ENCODE assay signal across 7 cellular contexts in genomic region chr19:45451850-45452387, GRCh38. TPM values are rescaled to one million over a fixed set of nuclear protein-coding genes. Genes with fewer than 3 reads are reported as not detected.
DNase-seq lines count a peak whose midpoint lies in the region; ATAC-seq and TF ChIP-seq lines count a peak whose summit lies in the region.
"Had no signal": no experiment of that assay in that cellular context is flagged by ENCODE, and none has a peak within 500 bp of the region (broad histone marks: within the 10 kb centered on the region; RNA-seq: fewer than 3 reads in every experiment).

No MANE protein-coding gene starts in this region.

- H3K9me3 Mint-ChIP-seq in activated naive CD4-positive, alpha-beta T cell treated with anti-CD3 and anti-CD28 coated beads, Interleukin-2, amount 50 U/mL, for 24 hours: no peaks in the 10 kb centered on the region
- H3K9me3 Mint-ChIP-seq in type B pancreatic cell: no peaks in the 10 kb centered on the region

- peaks cover 1% of the 10 kb centered on the region for H3K36me3 Mint-ChIP-seq in activated naive CD4-positive, alpha-beta T cell treated with anti-CD3 and anti-CD28 coated beads, Interleukin-2, amount 50 U/mL, for 24 hours
- no peaks in the 10 kb centered on the region for H3K36me3 Mint-ChIP-seq in type B pancreatic cell

- peak overlapping the region; percentile 68 for H3K27ac Mint-ChIP-seq in activated naive CD4-positive, alpha-beta T cell treated with anti-CD3 and anti-CD28 coated beads, Interleukin-2, amount 50 U/mL, for 24 hours
- peak overlapping the region; percentile 98 for H3K27ac Mint-ChIP-seq in type B pancreatic cell

- TF ChIP-seq CTCF in foreskin keratinocyte (conservative IDR thresholded peaks at IDR 0.05) (no peak), type B pancreatic cell (conservative IDR thresholded peaks at IDR 0.05) (no peak)

- no peaks in the 10 kb centered on the region for H3K27me3 Mint-ChIP-seq in activated naive CD4-positive, alpha-beta T cell treated with anti-CD3 and anti-CD28 coated beads, Interleukin-2, amount 50 U/mL, for 24 hours
- peaks cover 4% of the 10 kb centered on the region for H3K27me3 Mint-ChIP-seq in type B pancreatic cell

- no peak for DNase-seq in activated naive CD4-positive, alpha-beta T cell (lab: John Stamatoyannopoulos, UW)
- DNase-seq in foreskin keratinocyte: no peak
- no peak for DNase-seq in type B pancreatic cell (ENCODE audit: extremely low spot score, unreplicated experiment)
- DNase-seq in T-helper 9 cell: no peak
- DNase-seq: NCI-H2171 treated with DMSO at 0.1 percent for 48 hours had no signal

- H3K4me1 ChIP-seq in foreskin keratinocyte: peaks cover 37% of the 10 kb centered on the region

- peak overlapping the region; percentile 87 for H3K4me3 Mint-ChIP-seq in activated naive CD4-positive, alpha-beta T cell treated with anti-CD3 and anti-CD28 coated beads, Interleukin-2, amount 50 U/mL, for 24 hours
- peak overlapping the region; percentile 86 for H3K4me3 Mint-ChIP-seq in type B pancreatic cell

- peak overlapping the region; percentile 94 for H3K27ac ChIP-seq in foreskin keratinocyte

- peaks cover 53% of the 10 kb centered on the region for H3K4me1 Mint-ChIP-seq in activated naive CD4-positive, alpha-beta T cell treated with anti-CD3 and anti-CD28 coated beads, Interleukin-2, amount 50 U/mL, for 24 hours
- peaks cover 47% of the 10 kb centered on the region for H3K4me1 Mint-ChIP-seq in type B pancreatic cell (ENCODE audit: unreplicated experiment)

- no peaks in the 10 kb centered on the region for H3K27me3 ChIP-seq in foreskin keratinocyte

- no peak for ATAC-seq in foreskin keratinocyte
- no peak for ATAC-seq in HG03342 (IDR thresholded peaks at IDR 0.05; ENCODE audit: unreplicated experiment)

RNA-seq across cellular contexts. Expression of gene FOSB, which starts 15.9 kb away (rescaled TPM):
- total RNA-seq in foreskin keratinocyte: 1.7 and 2.7 TPM in 2 replicates
- 0.68 and 1.0 TPM in 2 replicates for polyA plus RNA-seq in foreskin keratinocyte
- 28.4 and 178 TPM in 2 replicates for total RNA-seq in type B pancreatic cell (ENCODE audit: low replicate concordance)

RNA-seq across cellular contexts. Expression of gene ERCC1, which starts 28.2 kb away (rescaled TPM):
- total RNA-seq in foreskin keratinocyte (271 TPM in 2 replicates), type B pancreatic cell (ENCODE audit: low replicate concordance) (57.3 and 71.8 TPM in 2 replicates)
- 359 and 380 TPM in 2 replicates for polyA plus RNA-seq in foreskin keratinocyte

RNA-seq across cellular contexts. Expression of gene RTN2, which starts 44.9 kb away (rescaled TPM):
- 11.7 and 12.0 TPM in 2 replicates for total RNA-seq in foreskin keratinocyte
- 16.6 and 17.7 TPM in 2 replicates for polyA plus RNA-seq in foreskin keratinocyte
- total RNA-seq in type B pancreatic cell (ENCODE audit: low replicate concordance): 11.9 and 13.0 TPM in 2 replicates

RNA-seq across cellular contexts. Expression of gene POLR1G, which starts 45.5 kb away (rescaled TPM):
- total RNA-seq in foreskin keratinocyte (29.0 and 38.5 TPM in 2 replicates), type B pancreatic cell (ENCODE audit: low replicate concordance) (7.2 and 9.5 TPM in 2 replicates)
- polyA plus RNA-seq in foreskin keratinocyte: 18.3 and 25.4 TPM in 2 replicates

RNA-seq across cellular contexts. Expression of gene PPM1N, which starts 46.3 kb away (rescaled TPM):
- 2.0 and 2.1 TPM in 2 replicates for total RNA-seq in foreskin keratinocyte
- polyA plus RNA-seq in foreskin keratinocyte: 3.4 and 3.7 TPM in 2 replicates
- total RNA-seq in type B pancreatic cell (ENCODE audit: low replicate concordance): 0.48 TPM in 1 of 2 replicates, not detected in the other
